In genomic region chr3:12877040-12877439, GRCh38 we compare ENCODE assay signal across 1 cellular context.
A peak's percentile ranks its signal among the peaks of the same experiment; 100 is the strongest.
TF ChIP-seq lines count a peak whose summit lies in the region.

No MANE protein-coding gene starts in this region.

TF ChIP-seq in K562, 482 proteins besides CTCF, POLR2A, EP300 and RAD21:
- TF ChIP-seq NELFE (IDR thresholded peaks at IDR 0.05; ENCODE audit: insufficient read depth, insufficient read length) (no peak), WHSC1 (IDR thresholded peaks at IDR 0.05; ENCODE audit: low read length) (peak; percentile 82)
